17 cellular contexts compared by ENCODE assay signal in genomic region chr12:3366451-3367155, GRCh38.
DNase-seq lines count a peak whose midpoint lies in the region; ATAC-seq, FAIRE-seq and TF ChIP-seq lines count a peak whose summit lies in the region.
"Had no signal": no experiment of that assay in that cellular context is flagged by ENCODE, and none has a peak within 500 bp of the region (broad histone marks: within the 10 kb centered on the region; RNA-seq: fewer than 3 reads in every experiment).

No MANE protein-coding gene starts in this region.

- DNase-seq in A549 (ENCODE audit: low read depth in 1 of 2, low spot score in 1 of 2) (no peak), endodermal cell (peak; percentile 75), small intestine (no peak)
- DNase-seq in naive thymus-derived CD4-positive, alpha-beta T cell, result no peak
- DNase-seq: activated CD4-positive, alpha-beta memory T cell treated with anti-CD3 and anti-CD28 coated beads, Interleukin-2, amount 10 ng/mL, durations not matched to agents 7 days and 5 days; activated effector memory CD4-positive, alpha-beta T cell treated with Interleukin-2 at 50 U/mL for 16 hours; GOT3; NCI-H187 treated with DMSO at 0.1 percent for 48 hours; NCI-H524 treated with DMSO at 0.1 percent for 48 hours had no signal

- no peak for TF ChIP-seq CTCF in A549 (IDR thresholded peaks at IDR 0.05)
- TF ChIP-seq CTCF in endodermal cell (conservative IDR thresholded peaks at IDR 0.05), result no peak
- no peak for TF ChIP-seq CTCF in nephron (IDR thresholded peaks at IDR 0.05; ENCODE audit: unreplicated experiment in 3 of 3)

- intact Hi-C loops in naive thymus-derived CD4-positive, alpha-beta T cell (cut with micrococcal nuclease), result no loop called here

- POLR2A ChIA-PET in A549 (lab: Yijun Ruan, JAX), result no interaction called here
- POLR2A ChIA-PET in naive thymus-derived CD4-positive, alpha-beta T cell (lab: Charles Lee), result no interaction called here

- CTCF ChIA-PET in A549 (lab: Yijun Ruan, JAX), result no interaction called here
- CTCF ChIA-PET in naive thymus-derived CD4-positive, alpha-beta T cell (lab: Charles Lee), result no interaction called here

- H3K4me1 ChIP-seq in A549, result no peaks in the 10 kb centered on the region
- H3K4me1 ChIP-seq in HUES6 (ENCODE audit: control insufficient read depth, insufficient read depth, low read length), result peaks cover 6% of the 10 kb centered on the region
- no peaks in the 10 kb centered on the region for H3K4me1 ChIP-seq in endodermal cell (ENCODE audit: control insufficient read depth, insufficient read depth, low read length)
- no peaks in the 10 kb centered on the region for H3K4me1 ChIP-seq in naive thymus-derived CD4-positive, alpha-beta T cell (ENCODE audit: control insufficient read depth in 2 of 2, insufficient read depth in 2 of 2, low read length in 2 of 2)
- no peaks in the 10 kb centered on the region for H3K4me1 ChIP-seq in small intestine (ENCODE audit: control insufficient read depth in 2 of 2, insufficient read depth in 1 of 2, low read depth in 1 of 2, low read length in 1 of 2)

- H3K9me3 Mint-ChIP-seq in endodermal cell, result no peaks in the 10 kb centered on the region
- H3K9me3 Mint-ChIP-seq in nephron, result no peaks in the 10 kb centered on the region
- H3K9me3 Mint-ChIP-seq in naive thymus-derived CD4-positive, alpha-beta T cell, result peaks cover 0 to 4% (median 0%) of the 10 kb centered on the region in 11 donors
- H3K9me3 Mint-ChIP-seq: activated CD4-positive, alpha-beta memory T cell treated with anti-CD3 and anti-CD28 coated beads, Interleukin-2, amount 10 ng/mL, durations not matched to agents 7 days and 5 days had no signal

- 76% methylated on average over 18 of the region's 28 CpGs for WGBS in A549 (ENCODE audit: missing lambda C conversion rate)
- WGBS in endodermal cell (ENCODE audit: insufficient coverage in 1 of 2, insufficient read length in 1 of 2), 2 experiments, result 59 to 87% methylated on average over 15 to 28 of the region's 28 CpGs
- 38 to 43% (median 40%) methylated on average over 24 to 28 of the region's 28 CpGs for WGBS in small intestine, 3 donors

- H3K9ac ChIP-seq in HUES6 (ENCODE audit: low read length) (no peak overlapping the region), endodermal cell (ENCODE audit: extremely low read depth, low read length, poor library complexity, severe bottlenecking) (no peak overlapping the region)

- H3K36me3 Mint-ChIP-seq in endodermal cell (ENCODE audit: low read depth) (no peaks in the 10 kb centered on the region), nephron (ENCODE audit: low read depth) (no peaks in the 10 kb centered on the region)
- no peaks in the 10 kb centered on the region for H3K36me3 Mint-ChIP-seq in naive thymus-derived CD4-positive, alpha-beta T cell

- peaks cover 14% of the 10 kb centered on the region for H3K4me1 Mint-ChIP-seq in endodermal cell
- H3K4me1 Mint-ChIP-seq in nephron, result peaks cover 16% of the 10 kb centered on the region
- H3K4me1 Mint-ChIP-seq in naive thymus-derived CD4-positive, alpha-beta T cell, result peaks cover 0 to 6% (median 3%) of the 10 kb centered on the region in 7 donors

- TF ChIP-seq POLR2A in A549 (IDR thresholded peaks at IDR 0.05; ENCODE audit: low read length), result no peak

- H3K27me3 Mint-ChIP-seq in endodermal cell (ENCODE audit: insufficient read depth) (peaks cover 38% of the 10 kb centered on the region), nephron (ENCODE audit: low read depth) (peaks cover 37% of the 10 kb centered on the region)
- H3K27me3 Mint-ChIP-seq in naive thymus-derived CD4-positive, alpha-beta T cell, result peaks cover 19 to 27% (median 24%) of the 10 kb centered on the region in 5 donors

- ATAC-seq in A549 (no peak), HG02884 (IDR thresholded peaks at IDR 0.05; ENCODE audit: unreplicated experiment) (no peak), GM21576 (IDR thresholded peaks at IDR 0.05; ENCODE audit: unreplicated experiment) (no peak)
- no peak for ATAC-seq in naive thymus-derived CD4-positive, alpha-beta T cell

- H3K27ac ChIP-seq in A549, result no peak overlapping the region
- H3K27ac ChIP-seq in HUES6 (ENCODE audit: low read depth, low read length), result no peak overlapping the region
- no peak overlapping the region for H3K27ac ChIP-seq in endodermal cell (ENCODE audit: low read depth, low read length)
- H3K27ac ChIP-seq in naive thymus-derived CD4-positive, alpha-beta T cell (ENCODE audit: low read depth, low read length), result no peak overlapping the region
- no peak overlapping the region for H3K27ac ChIP-seq in small intestine (ENCODE audit: low read depth in 1 of 2, low read length in 1 of 2)
- H3K27ac ChIP-seq: gastroesophageal sphincter had no signal

- TF ChIP-seq EP300 in A549 (IDR thresholded peaks at IDR 0.05), result no peak

- peak overlapping the region; percentile 96 for H3K4me2 ChIP-seq in A549

- H3K4me3 ChIP-seq in A549 (peak overlapping the region; percentile 48), HUES6 (ENCODE audit: low read depth, low read length) (peak overlapping the region; percentile 72), endodermal cell (ENCODE audit: low read length) (no peak overlapping the region), small intestine (ENCODE audit: low read depth in 1 of 2, low read length in 2 of 2) (no peak overlapping the region)
- H3K4me3 ChIP-seq in naive thymus-derived CD4-positive, alpha-beta T cell (ENCODE audit: low read length), result no peak overlapping the region
- H3K4me3 ChIP-seq: lung had no signal

- TF ChIP-seq RAD21 in A549 (conservative IDR thresholded peaks at IDR 0.05 in 1 of 2, IDR thresholded peaks at IDR 0.05 in 1 of 2), result no peak

- H3K27ac Mint-ChIP-seq in endodermal cell, result no peak overlapping the region
- H3K27ac Mint-ChIP-seq in nephron, result no peak overlapping the region
- no peak overlapping the region for H3K27ac Mint-ChIP-seq in naive thymus-derived CD4-positive, alpha-beta T cell
- H3K27ac Mint-ChIP-seq: activated CD4-positive, alpha-beta memory T cell treated with anti-CD3 and anti-CD28 coated beads, Interleukin-2, amount 10 ng/mL, durations not matched to agents 7 days and 5 days had no signal

- H3K4me3 Mint-ChIP-seq in endodermal cell (no peak overlapping the region), nephron (peak overlapping the region in 2 of 3 experiments; percentile 71 to 77)
- no peak overlapping the region for H3K4me3 Mint-ChIP-seq in naive thymus-derived CD4-positive, alpha-beta T cell
- H3K4me3 Mint-ChIP-seq: activated CD4-positive, alpha-beta memory T cell treated with anti-CD3 and anti-CD28 coated beads, Interleukin-2, amount 10 ng/mL, durations not matched to agents 7 days and 5 days had no signal

- no peaks in the 10 kb centered on the region for H3K36me3 ChIP-seq in HUES6 (ENCODE audit: control insufficient read depth, insufficient read depth, low read length)
- H3K36me3 ChIP-seq in endodermal cell (ENCODE audit: control insufficient read depth, insufficient read depth, low read length), result no peaks in the 10 kb centered on the region
- no peaks in the 10 kb centered on the region for H3K36me3 ChIP-seq in naive thymus-derived CD4-positive, alpha-beta T cell (ENCODE audit: control insufficient read depth in 2 of 3, insufficient read depth in 3 of 3, low read length in 3 of 3)
- no peaks in the 10 kb centered on the region for H3K36me3 ChIP-seq in small intestine (ENCODE audit: control insufficient read depth in 2 of 2, insufficient read depth in 2 of 2, low read length in 2 of 2)
- H3K36me3 ChIP-seq: gastroesophageal sphincter had no signal

- H3K9me3 ChIP-seq in A549, result no peaks in the 10 kb centered on the region
- no peaks in the 10 kb centered on the region for H3K9me3 ChIP-seq in HUES6 (ENCODE audit: control insufficient read depth, insufficient read depth, low read depth, low read length)
- H3K9me3 ChIP-seq in endodermal cell (ENCODE audit: control insufficient read depth, low read length), result no peaks in the 10 kb centered on the region
- no peaks in the 10 kb centered on the region for H3K9me3 ChIP-seq in naive thymus-derived CD4-positive, alpha-beta T cell (ENCODE audit: control insufficient read depth in 2 of 3, low read length in 3 of 3)
- no peaks in the 10 kb centered on the region for H3K9me3 ChIP-seq in small intestine (ENCODE audit: control insufficient read depth, low read depth)
- H3K9me3 ChIP-seq: gastroesophageal sphincter had no signal

- FAIRE-seq in A549 (lab: Jason Lieb, UNC) (no peak), small intestine (lab: Jason Lieb, UNC) (no peak)
- FAIRE-seq: D721Med, endometrium had no signal

- H3K27me3 ChIP-seq in HUES6 (ENCODE audit: control insufficient read depth, insufficient read depth, low read length) (peaks cover 57% of the 10 kb centered on the region), endodermal cell (ENCODE audit: control insufficient read depth, insufficient read depth, low read length, poor library complexity, severe bottlenecking) (peaks cover 34% of the 10 kb centered on the region), small intestine (ENCODE audit: control insufficient read depth in 2 of 2, insufficient read depth in 2 of 2, low read length in 2 of 2) (peaks cover 6 to 37% of the 10 kb centered on the region in 2 donors)
- no peaks in the 10 kb centered on the region for H3K27me3 ChIP-seq in naive thymus-derived CD4-positive, alpha-beta T cell (ENCODE audit: control insufficient read depth in 2 of 2, insufficient read depth in 2 of 2, low read length in 2 of 2)

TF ChIP-seq in A549, 52 proteins besides CTCF, POLR2A, EP300 and RAD21:
- TF ChIP-seq RNF2 (IDR thresholded peaks at IDR 0.05; ENCODE audit: borderline replicate concordance, low read depth), result no peak
- TF ChIP-seq JUNB (IDR thresholded peaks at IDR 0.05), result no peak

Comparison
In these comparisons a context has a peak if more than half of its experiments do, and no peak if none do; other contexts are left out.
1. H3K4me3 ChIP-seq: peak in A549 (single experiment) and HUES6 (single experiment); none in endodermal cell (single experiment), naive thymus-derived CD4-positive, alpha-beta T cell (single experiment) and small intestine (0 of 2).
2. H3K4me3 Mint-ChIP-seq: peak in nephron (2 of 3); none in endodermal cell (single experiment) and naive thymus-derived CD4-positive, alpha-beta T cell (0 of 10).